8 cellular contexts compared by ENCODE assay signal in the genomic region with DNA sequence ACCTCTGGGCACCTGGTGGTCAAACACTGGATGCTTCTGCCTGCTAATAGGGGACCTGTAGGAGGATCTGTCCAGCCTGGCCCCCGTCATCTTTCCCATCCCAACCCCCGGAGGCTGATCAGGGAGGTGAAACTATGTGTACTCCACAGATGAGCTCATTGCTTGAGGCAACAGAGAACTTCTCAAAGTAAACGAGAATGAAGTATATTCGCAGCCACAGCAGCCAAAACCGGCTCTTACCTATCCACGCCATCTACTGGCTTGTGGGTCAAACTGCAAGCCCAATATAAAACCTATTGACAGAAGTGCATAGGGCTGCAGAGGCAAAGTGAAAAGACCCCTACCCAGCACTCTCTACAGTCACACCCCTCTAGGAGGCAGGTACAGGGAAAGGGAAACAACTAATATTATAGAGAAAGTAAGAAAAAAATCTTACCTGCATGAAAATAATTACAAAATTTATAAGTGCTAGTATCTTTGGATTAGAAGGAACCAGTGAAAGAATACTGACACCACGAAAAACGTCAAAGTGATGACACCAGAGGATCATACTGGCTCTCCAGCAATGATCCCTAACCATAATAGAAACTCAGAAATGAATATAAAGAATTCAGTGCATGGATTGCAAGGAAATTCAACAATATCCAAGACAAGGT.
DNase-seq lines count a peak whose midpoint lies in the region; ATAC-seq, FAIRE-seq and TF ChIP-seq lines count a peak whose summit lies in the region.

No MANE protein-coding gene starts in this region.

- POLR2A ChIA-PET in activated naive CD8-positive, alpha-beta T cell treated with anti-CD3 and anti-CD28 coated beads, Interleukin-2, amount 10 ng/mL, durations not matched to agents 7 days and 5 days (lab: Charles Lee): no interaction called here

- no peaks in the 10 kb centered on the region for H3K36me3 ChIP-seq in kidney (ENCODE audit: control insufficient read depth in 1 of 2, insufficient read depth in 2 of 2, low read length in 2 of 2)

- H3K4me3 Mint-ChIP-seq in activated naive CD8-positive, alpha-beta T cell treated with anti-CD3 and anti-CD28 coated beads, Interleukin-2, amount 10 ng/mL, durations not matched to agents 7 days and 5 days: no peak overlapping the region

- H3K4me3 ChIP-seq in kidney (ENCODE audit: low read length in 2 of 2): no peak overlapping the region

- no peaks in the 10 kb centered on the region for H3K9me3 ChIP-seq in kidney (ENCODE audit: control insufficient read depth in 1 of 2, low read length in 2 of 2)

- no peak for FAIRE-seq in kidney (lab: Jason Lieb, UNC)

- H3K27ac Mint-ChIP-seq in activated naive CD8-positive, alpha-beta T cell treated with anti-CD3 and anti-CD28 coated beads, Interleukin-2, amount 10 ng/mL, durations not matched to agents 7 days and 5 days: no peak overlapping the region

- H3K9ac ChIP-seq in kidney (ENCODE audit: low read length in 2 of 2): no peak overlapping the region

- H3K27ac ChIP-seq in kidney (ENCODE audit: low read depth in 2 of 2, low read length in 2 of 2): no peak overlapping the region

- no peaks in the 10 kb centered on the region for H3K4me1 Mint-ChIP-seq in activated naive CD8-positive, alpha-beta T cell treated with anti-CD3 and anti-CD28 coated beads, Interleukin-2, amount 10 ng/mL, durations not matched to agents 7 days and 5 days

- DNase-seq in DMS53 (lab: John Stamatoyannopoulos, UW) (peak; percentile 91), NCI-H2171 treated with DMSO at 0.1 percent for 48 hours (lab: John Stamatoyannopoulos, UW) (peak; percentile 54), kidney (no peak), cerebellar nuclear complex (lab: John Stamatoyannopoulos, UW) (no peak)
- DNase-seq in activated naive CD8-positive, alpha-beta T cell treated with anti-CD3 and anti-CD28 coated beads, Interleukin-2, amount 10 ng/mL, durations not matched to agents 7 days and 5 days: no peak
- no peak for DNase-seq in activated CD4-positive, CD25-positive, alpha-beta regulatory T cell (lab: John Stamatoyannopoulos, UW)

- ATAC-seq in GM19397 (IDR thresholded peaks at IDR 0.05; ENCODE audit: unreplicated experiment) (peak; percentile 95), HG03175 (IDR thresholded peaks at IDR 0.05; ENCODE audit: unreplicated experiment) (peak; percentile 96)
- peak; percentile 26 for ATAC-seq in activated naive CD8-positive, alpha-beta T cell treated with anti-CD3 and anti-CD28 coated beads, Interleukin-2, amount 10 ng/mL, durations not matched to agents 7 days and 5 days (ENCODE audit: low read depth)

- no peaks in the 10 kb centered on the region for H3K27me3 Mint-ChIP-seq in activated naive CD8-positive, alpha-beta T cell treated with anti-CD3 and anti-CD28 coated beads, Interleukin-2, amount 10 ng/mL, durations not matched to agents 7 days and 5 days

- no peaks in the 10 kb centered on the region for H3K9me3 Mint-ChIP-seq in activated naive CD8-positive, alpha-beta T cell treated with anti-CD3 and anti-CD28 coated beads, Interleukin-2, amount 10 ng/mL, durations not matched to agents 7 days and 5 days

- intact Hi-C loops in kidney (cut with DNase I): no loop called here

- H3K36me3 Mint-ChIP-seq in activated naive CD8-positive, alpha-beta T cell treated with anti-CD3 and anti-CD28 coated beads, Interleukin-2, amount 10 ng/mL, durations not matched to agents 7 days and 5 days: no peaks in the 10 kb centered on the region

- H3K4me1 ChIP-seq in kidney (ENCODE audit: control insufficient read depth in 1 of 2, insufficient read depth in 1 of 2, low read depth in 1 of 2, low read length in 2 of 2): no peaks in the 10 kb centered on the region

- peak; percentile 56 for TF ChIP-seq CTCF in kidney (IDR thresholded peaks at IDR 0.05; ENCODE audit: borderline replicate concordance, extremely low read depth, insufficient read depth)

Comparison
In these comparisons a context has a peak if more than half of its experiments do, and no peak if none do; other contexts are left out.
1. DNase-seq: peak in DMS53 (single experiment) and NCI-H2171 treated with DMSO at 0.1 percent for 48 hours (single experiment); none in activated naive CD8-positive, alpha-beta T cell treated with anti-CD3 and anti-CD28 coated beads, Interleukin-2, amount 10 ng/mL, durations not matched to agents 7 days and 5 days (single experiment), kidney (single experiment), activated CD4-positive, CD25-positive, alpha-beta regulatory T cell (0 of 4) and cerebellar nuclear complex (0 of 2).
2. ATAC-seq: peak in every context shown above with its lines; median percentile 96 in HG03175; 95 in GM19397; 26 in activated naive CD8-positive, alpha-beta T cell treated with anti-CD3 and anti-CD28 coated beads, Interleukin-2, amount 10 ng/mL, durations not matched to agents 7 days and 5 days.